ENCODE assay signal across 11 cellular contexts in genomic region chr9:107249131-107249533, GRCh38. TPM values are rescaled to one million over a fixed set of nuclear protein-coding genes. Genes with fewer than 3 reads are reported as not detected.
DNase-seq lines count a peak whose midpoint lies in the region; ATAC-seq and FAIRE-seq lines count a peak whose summit lies in the region.
"Had no signal": no experiment of that assay in that cellular context is flagged by ENCODE, and none has a peak within 500 bp of the region (broad histone marks: within the 10 kb centered on the region; RNA-seq: fewer than 3 reads in every experiment).

No MANE protein-coding gene starts in this region.

- H3K4me3 ChIP-seq in adipocyte (ENCODE audit: low read length) (no peak overlapping the region), skeletal muscle cell (ENCODE audit: low read depth, low read length) (no peak overlapping the region)

- POLR2A ChIA-PET in T-cell (lab: Charles Lee) = no interaction called here

- H3K4me1 ChIP-seq in adipocyte (ENCODE audit: control insufficient read depth, insufficient read depth, low read length) = peaks cover 25% of the 10 kb centered on the region

- H3K4me1 Mint-ChIP-seq in T-cell = peaks cover 7 to 10% (median 10%) of the 10 kb centered on the region in 3 donors

- H3K36me3 ChIP-seq in adipocyte (ENCODE audit: control insufficient read depth, insufficient read depth, low read length, severe bottlenecking) = no peaks in the 10 kb centered on the region

- H3K9ac ChIP-seq in adipocyte (ENCODE audit: low read length) = peak overlapping the region; percentile 43

- H3K4me3 Mint-ChIP-seq in T-cell = no peak overlapping the region
- H3K4me3 Mint-ChIP-seq: natural killer cell treated with Interleukin-12 subunit alpha and Interleukin-12 subunit beta and Interleukin-15 and Interleukin-18, amount 100 ng/mL, for 72 hours had no signal

- H3K27me3 ChIP-seq in adipocyte (replicated peaks; ENCODE audit: control insufficient read depth, insufficient read depth, low read length) = no peaks in the 10 kb centered on the region

- CTCF ChIA-PET in T-cell (lab: Charles Lee) = interaction anchor here in 1 of 2 donors (0.6 kb wide), 1 partner anchor 1531 kb away, joined by 3 read pairs; no protein-coding TSS in a partner anchor

- no peak for FAIRE-seq in HTR-8/SVneo (lab: Jason Lieb, UNC)

- ATAC-seq in T-cell (replicated peaks in 1 of 4) = no peak
- ATAC-seq: activated naive CD4-positive, alpha-beta T cell treated with anti-CD3 and anti-CD28 coated beads, Interleukin-2, amount 50 U/mL, for 72 hours; natural killer cell treated with Interleukin-12 subunit alpha and Interleukin-12 subunit beta and Interleukin-15 and Interleukin-18, amount 100 ng/mL, for 72 hours had no signal

- H3K36me3 Mint-ChIP-seq in T-cell = no peaks in the 10 kb centered on the region
- H3K36me3 Mint-ChIP-seq: activated naive CD4-positive, alpha-beta T cell treated with anti-CD3 and anti-CD28 coated beads, Interleukin-2, amount 50 U/mL, for 72 hours; natural killer cell treated with Interleukin-12 subunit alpha and Interleukin-12 subunit beta and Interleukin-15 and Interleukin-18, amount 100 ng/mL, for 72 hours had no signal

- DNase-seq in HTR-8/SVneo (ENCODE audit: insufficient read length, low spot score) (peak; percentile 34), adipocyte (ENCODE audit: low read depth) (peak; percentile 69), islet precursor cell (peak; percentile 96), skeletal muscle cell (ENCODE audit: low read depth) (peak; percentile 12), T-cell (no peak), NCI-H1436 treated with DMSO at 0.1 percent for 48 hours (lab: John Stamatoyannopoulos, UW) (no peak)
- DNase-seq in stimulated activated CD8-positive, alpha-beta memory T cell treated with anti-CD3 and anti-CD28 coated beads, Interleukin-4, amount 100 ng/mL, for 48 hours = no peak
- DNase-seq: NCI-H1105 treated with DMSO at 0.1 percent for 48 hours, NCI-H82 had no signal

- H3K9me3 ChIP-seq in adipocyte (ENCODE audit: control insufficient read depth, low read length) = no peaks in the 10 kb centered on the region

- no peak overlapping the region for H3K27ac Mint-ChIP-seq in T-cell
- H3K27ac Mint-ChIP-seq: activated naive CD4-positive, alpha-beta T cell treated with anti-CD3 and anti-CD28 coated beads, Interleukin-2, amount 50 U/mL, for 72 hours; natural killer cell treated with Interleukin-12 subunit alpha and Interleukin-12 subunit beta and Interleukin-15 and Interleukin-18, amount 100 ng/mL, for 72 hours had no signal

- H3K27me3 Mint-ChIP-seq in T-cell = peaks cover 6 to 11% of the 10 kb centered on the region in 2 donors

- H3K9me3 Mint-ChIP-seq in T-cell = no peaks in the 10 kb centered on the region
- H3K9me3 Mint-ChIP-seq: natural killer cell treated with Interleukin-12 subunit alpha and Interleukin-12 subunit beta and Interleukin-15 and Interleukin-18, amount 100 ng/mL, for 72 hours had no signal

RNA-seq across cellular contexts. Expression of gene RAD23B, which starts 33.9 kb away (rescaled TPM):
- total RNA-seq in T-cell = 10 to 100 TPM; 55.0 to 68.4 (median 56.2) TPM

Comparison
In these comparisons a context has a peak if more than half of its experiments do, and no peak if none do; other contexts are left out.
1. DNase-seq: peak in HTR-8/SVneo (single experiment), adipocyte (single experiment), islet precursor cell (single experiment) and skeletal muscle cell (single experiment); none in T-cell (0 of 34), NCI-H1436 treated with DMSO at 0.1 percent for 48 hours (single experiment) and stimulated activated CD8-positive, alpha-beta memory T cell treated with anti-CD3 and anti-CD28 coated beads, Interleukin-4, amount 100 ng/mL, for 48 hours (single experiment).